1 cellular context compared by ENCODE assay signal in the genomic region with DNA sequence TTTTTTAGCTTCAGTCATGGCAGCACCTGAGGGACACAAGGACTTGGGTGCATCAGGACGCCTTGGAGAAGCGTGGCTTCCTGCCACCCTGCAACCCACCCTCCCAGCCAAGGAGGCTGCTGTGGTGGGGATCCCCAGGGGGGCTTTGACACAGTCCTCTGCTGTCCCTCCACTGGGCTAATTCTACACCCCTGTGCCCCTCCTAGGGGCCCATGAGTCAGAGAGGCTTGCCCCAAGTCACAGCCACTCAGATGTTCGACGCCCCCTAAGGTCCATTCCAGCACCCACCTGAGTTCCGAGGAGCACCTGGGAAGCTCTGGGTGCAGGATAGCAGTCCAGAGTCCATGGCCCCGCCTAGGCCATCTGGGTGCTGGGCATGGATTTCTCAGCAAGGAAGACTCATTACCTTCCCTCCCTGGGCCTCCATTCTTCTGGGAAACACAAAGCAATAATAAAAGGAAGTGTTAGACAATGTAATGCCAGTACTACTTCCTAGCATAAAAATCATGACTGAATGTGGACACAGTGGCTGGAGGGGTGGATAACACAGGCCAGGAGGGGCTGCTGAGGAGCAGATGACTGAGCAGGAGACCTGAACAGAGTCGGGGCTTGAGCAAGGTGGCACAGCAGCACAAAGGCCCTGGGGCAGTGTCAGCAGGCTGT.
TF ChIP-seq lines count a peak whose summit lies in the region.

No MANE protein-coding gene starts in this region.

TF ChIP-seq in H1, 55 proteins besides CTCF, POLR2A, EP300 and RAD21:
- no peak for TF ChIP-seq FOSL1 (IDR thresholded peaks at IDR 0.05; ENCODE audit: insufficient read depth, low read depth, low read length)
- no peak for TF ChIP-seq TAF7 (optimal IDR thresholded peaks at IDR 0.05; ENCODE audit: borderline replicate concordance, low read depth, low read length)
- no peak for TF ChIP-seq SIN3A (conservative IDR thresholded peaks at IDR 0.05 in 1 of 2, IDR thresholded peaks at IDR 0.05 in 1 of 2; ENCODE audit: low read depth in 1 of 2, low read length in 2 of 2)
- TF ChIP-seq GTF2F1 (IDR thresholded peaks at IDR 0.05; ENCODE audit: borderline replicate concordance, low read depth, low read length): no peak
- TF ChIP-seq EZH2 (IDR thresholded peaks at IDR 0.05; ENCODE audit: low read depth, low read length, severe bottlenecking): no peak
- no peak for TF ChIP-seq ATF2 (IDR thresholded peaks at IDR 0.05; ENCODE audit: low read length)
- no peak for TF ChIP-seq HDAC2 (IDR thresholded peaks at IDR 0.05; ENCODE audit: borderline replicate concordance in 1 of 2, low read depth in 2 of 2, low read length in 2 of 2)
- TF ChIP-seq SP4 (IDR thresholded peaks at IDR 0.05; ENCODE audit: low read length): no peak
- no peak for TF ChIP-seq CBX8 (IDR thresholded peaks at IDR 0.05; ENCODE audit: borderline replicate concordance, low read depth, low read length)
